9 cellular contexts compared by ENCODE assay signal in genomic region chr2:108635630-108636354, GRCh38.
A peak's percentile ranks its signal among the peaks of the same experiment; 100 is the strongest.
DNase-seq lines count a peak whose midpoint lies in the region; ATAC-seq and TF ChIP-seq lines count a peak whose summit lies in the region.
"Had no signal": no experiment of that assay in that cellular context is flagged by ENCODE, and none has a peak within 500 bp of the region (broad histone marks: within the 10 kb centered on the region; RNA-seq: fewer than 3 reads in every experiment).

No MANE protein-coding gene starts in this region.

- peak; percentile 6 for ATAC-seq in GM21786 (IDR thresholded peaks at IDR 0.05; ENCODE audit: unreplicated experiment)
- peak; percentile 14 for ATAC-seq in SK-N-SH treated with all-trans-retinoic acid at 6 μM for 48 hours
- no peak for ATAC-seq in lower lobe of right lung

- peak overlapping the region in 3 of 8 donors; percentile 6 to 39 (median 27) for H3K4me3 Mint-ChIP-seq in CD4-positive, alpha-beta memory T cell
- no peak overlapping the region for H3K4me3 Mint-ChIP-seq in activated T-helper 2 cell treated with anti-CD3 and anti-CD28 coated beads, Interferon-gamma antibody, Interleukin-2, Interleukin-4, amounts not matched to agents 10 μg/mL and 5 μg/mL and 100 μg/mL, durations not matched to agents 14 hours and 24 hours and 36 hours (ENCODE audit: low read depth)
- H3K4me3 Mint-ChIP-seq: activated T-cell treated with anti-CD3 and anti-CD28 coated beads, Interleukin-2, amount 50 U/mL, for 24 hours had no signal

- peaks cover 0 to 2% (median 0%) of the 10 kb centered on the region in 8 donors for H3K9me3 Mint-ChIP-seq in CD4-positive, alpha-beta memory T cell
- H3K9me3 Mint-ChIP-seq in activated T-helper 2 cell treated with anti-CD3 and anti-CD28 coated beads, Interferon-gamma antibody, Interleukin-2, Interleukin-4, amounts not matched to agents 10 μg/mL and 5 μg/mL and 100 μg/mL, durations not matched to agents 14 hours and 24 hours and 36 hours, result no peaks in the 10 kb centered on the region
- H3K9me3 Mint-ChIP-seq: activated T-cell treated with anti-CD3 and anti-CD28 coated beads, Interleukin-2, amount 50 U/mL, for 24 hours had no signal

- no peaks in the 10 kb centered on the region for H3K27me3 Mint-ChIP-seq in CD4-positive, alpha-beta memory T cell
- no peaks in the 10 kb centered on the region for H3K27me3 Mint-ChIP-seq in activated T-helper 2 cell treated with anti-CD3 and anti-CD28 coated beads, Interferon-gamma antibody, Interleukin-2, Interleukin-4, amounts not matched to agents 10 μg/mL and 5 μg/mL and 100 μg/mL, durations not matched to agents 14 hours and 24 hours and 36 hours (ENCODE audit: low read depth)
- H3K27me3 Mint-ChIP-seq: activated T-cell treated with anti-CD3 and anti-CD28 coated beads, Interleukin-2, amount 50 U/mL, for 24 hours had no signal

- POLR2A ChIA-PET in CD4-positive, alpha-beta memory T cell (lab: Charles Lee; ENCODE audit: partially characterized antibody), result interaction anchor here (1.0 to 25.2 kb wide), 5 partner anchors 9 to 186 kb away, joined by 3 to 704 read pairs (median 6); no protein-coding TSS in a partner anchor
- POLR2A ChIA-PET in GM10248 (lab: Yijun Ruan, JAX), result interaction anchor here (1.2 kb wide), 1 partner anchor 15 kb away, joined by 3 read pairs; no protein-coding TSS in a partner anchor

- no peak overlapping the region for H3K4me3 ChIP-seq in CD4-positive, alpha-beta memory T cell (ENCODE audit: low read length in 2 of 2)
- H3K4me3 ChIP-seq in lower lobe of right lung, result no peak overlapping the region

- no peaks in the 10 kb centered on the region for H3K27me3 ChIP-seq in CD4-positive, alpha-beta memory T cell (ENCODE audit: insufficient read depth, low read length)
- H3K27me3 ChIP-seq in lower lobe of right lung (ENCODE audit: low read depth), result no peaks in the 10 kb centered on the region

- peaks cover 60 to 89% (median 69%) of the 10 kb centered on the region in 4 donors for H3K4me1 Mint-ChIP-seq in CD4-positive, alpha-beta memory T cell
- peaks cover 56% of the 10 kb centered on the region for H3K4me1 Mint-ChIP-seq in activated T-helper 2 cell treated with anti-CD3 and anti-CD28 coated beads, Interferon-gamma antibody, Interleukin-2, Interleukin-4, amounts not matched to agents 10 μg/mL and 5 μg/mL and 100 μg/mL, durations not matched to agents 14 hours and 24 hours and 36 hours (ENCODE audit: low read depth)

- peaks cover 11 to 35% of the 10 kb centered on the region in 2 donors for H3K36me3 Mint-ChIP-seq in CD4-positive, alpha-beta memory T cell
- peaks cover 6% of the 10 kb centered on the region for H3K36me3 Mint-ChIP-seq in activated T-helper 2 cell treated with anti-CD3 and anti-CD28 coated beads, Interferon-gamma antibody, Interleukin-2, Interleukin-4, amounts not matched to agents 10 μg/mL and 5 μg/mL and 100 μg/mL, durations not matched to agents 14 hours and 24 hours and 36 hours (ENCODE audit: low read depth)

- TF ChIP-seq CTCF in lower lobe of right lung (IDR thresholded peaks at IDR 0.05) (no peak), GM10248 (IDR thresholded peaks at IDR 0.05; ENCODE audit: control extremely low read depth, extremely low read depth, low read depth, missing control alignments) (no peak)

- peak overlapping the region; percentile 46 to 83 (median 75) for H3K27ac Mint-ChIP-seq in CD4-positive, alpha-beta memory T cell
- no peak overlapping the region for H3K27ac Mint-ChIP-seq in activated T-helper 2 cell treated with anti-CD3 and anti-CD28 coated beads, Interferon-gamma antibody, Interleukin-2, Interleukin-4, amounts not matched to agents 10 μg/mL and 5 μg/mL and 100 μg/mL, durations not matched to agents 14 hours and 24 hours and 36 hours

- CTCF ChIA-PET in CD4-positive, alpha-beta memory T cell (lab: Charles Lee; ENCODE audit: partially characterized antibody), result interaction anchor here (0.7 to 24.8 kb wide), 16 partner anchors 11 to 128 kb away, joined by 3 to 545 read pairs (median 4); no protein-coding TSS in a partner anchor
- CTCF ChIA-PET in GM10248 (lab: Yijun Ruan, JAX), result interaction anchor here (0.6 to 11.5 kb wide), 32 partner anchors 7 to 538 kb away, joined by 3 to 224 read pairs (median 5); partner anchors contain the start of genes LIMS1 and RANBP2

- H3K27ac ChIP-seq in CD4-positive, alpha-beta memory T cell (ENCODE audit: low read depth, low read length), result no peak overlapping the region
- H3K27ac ChIP-seq in lower lobe of right lung, result peak overlapping the region; percentile 59

- no peaks in the 10 kb centered on the region for H3K9me3 ChIP-seq in CD4-positive, alpha-beta memory T cell (ENCODE audit: control insufficient read depth in 1 of 2, low read length in 2 of 2)
- no peaks in the 10 kb centered on the region for H3K9me3 ChIP-seq in lower lobe of right lung

- DNase-seq in CD4-positive, alpha-beta memory T cell, result no peak
- DNase-seq in lower lobe of right lung (no peak), NCI-H774 (lab: John Stamatoyannopoulos, UW) (no peak), NCI-H1417 treated with DMSO at 0.1 percent for 48 hours (lab: John Stamatoyannopoulos, UW) (no peak), GM10248 (ENCODE audit: extremely low spot score) (no peak)
- no peak for DNase-seq in activated T-helper 2 cell treated with anti-CD3 and anti-CD28 coated beads, Interferon-gamma antibody, Interleukin-2, Interleukin-4, amounts not matched to agents 10 μg/mL and 5 μg/mL and 100 μg/mL, durations not matched to agents 14 hours and 24 hours and 36 hours (ENCODE audit: low spot score)

- intact Hi-C loops in CD4-positive, alpha-beta memory T cell (cut with micrococcal nuclease), result loop anchor here (1.0 kb wide), 2 partner anchors 14 to 28 kb away; no protein-coding TSS in a partner anchor
- intact Hi-C loops in lower lobe of right lung (cut with DNase I), result no loop called here
- intact Hi-C loops in activated T-helper 2 cell treated with anti-CD3 and anti-CD28 coated beads, Interferon-gamma antibody, Interleukin-2, Interleukin-4, amounts not matched to agents 10 μg/mL and 5 μg/mL and 100 μg/mL, durations not matched to agents 14 hours and 24 hours and 36 hours (cut with micrococcal nuclease), result loop anchor here (1.0 to 2.0 kb wide), 4 partner anchors 14 to 41 kb away; no protein-coding TSS in a partner anchor

- no peaks in the 10 kb centered on the region for H3K36me3 ChIP-seq in CD4-positive, alpha-beta memory T cell (ENCODE audit: insufficient read depth, low read length)
- no peaks in the 10 kb centered on the region for H3K36me3 ChIP-seq in lower lobe of right lung

- H3K4me1 ChIP-seq in CD4-positive, alpha-beta memory T cell (ENCODE audit: insufficient read depth, low read length), result peaks cover 85% of the 10 kb centered on the region
- peaks cover 84% of the 10 kb centered on the region for H3K4me1 ChIP-seq in lower lobe of right lung

TF ChIP-seq in SK-N-SH treated with all-trans-retinoic acid at 6 μM for 48 hours, 23 proteins besides CTCF, POLR2A, EP300 and RAD21 (continues in another document):
- TF ChIP-seq TSHZ2 (CRISPR knock-in tag; IDR thresholded peaks at IDR 0.05) (no peak), CSDC2 (CRISPR knock-in tag; IDR thresholded peaks at IDR 0.05) (no peak), POU6F1 (CRISPR knock-in tag; IDR thresholded peaks at IDR 0.05; ENCODE audit: borderline replicate concordance, low read depth) (no peak), CREB5 (CRISPR knock-in tag; IDR thresholded peaks at IDR 0.05; ENCODE audit: low read depth) (no peak), GLIS3 (CRISPR knock-in tag; IDR thresholded peaks at IDR 0.05) (no peak), OSR1 (CRISPR knock-in tag; IDR thresholded peaks at IDR 0.05) (no peak)

Comparison
In these comparisons a context has a peak if more than half of its experiments do, and no peak if none do; other contexts are left out.
1. ATAC-seq: peak in GM21786 (single experiment) and SK-N-SH treated with all-trans-retinoic acid at 6 μM for 48 hours (single experiment); none in lower lobe of right lung (0 of 2).